Comparison of ENCODE assay signal across 1 cellular context in the genomic region with DNA sequence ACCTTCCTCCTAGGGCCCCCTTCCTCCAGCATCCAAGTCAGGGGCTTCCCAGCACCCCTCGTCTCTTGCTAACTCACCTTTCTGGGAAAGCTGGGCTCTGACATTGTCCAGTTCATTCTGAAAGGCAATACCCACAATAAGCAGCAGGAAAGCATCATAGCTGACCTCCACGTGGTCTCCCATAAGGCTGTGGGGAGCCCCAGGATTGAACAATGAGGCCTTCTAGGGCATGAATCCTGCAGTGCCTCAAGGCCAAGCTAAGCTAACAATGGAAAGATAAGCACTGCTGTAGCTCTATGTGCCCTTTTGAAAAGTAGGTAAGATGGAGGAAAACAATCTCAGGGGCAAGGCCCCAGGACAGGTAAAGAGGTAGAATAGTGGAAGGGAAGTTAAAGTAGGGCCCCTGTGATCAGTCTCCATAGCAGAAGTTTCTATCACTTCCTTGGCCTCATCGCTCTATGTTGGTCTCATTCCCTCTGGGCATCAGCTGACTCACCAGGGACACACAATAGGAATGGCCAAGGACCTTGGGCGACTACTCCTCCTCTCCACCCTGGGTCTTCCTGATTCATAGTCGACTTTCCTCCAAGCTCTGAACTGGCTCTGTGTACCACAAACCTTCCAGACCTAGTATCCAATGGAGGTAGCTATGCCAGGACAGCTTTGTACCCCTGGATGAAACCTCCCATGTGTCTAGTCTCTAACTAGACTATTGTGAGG.
TF ChIP-seq lines count a peak whose summit lies in the region.

No MANE protein-coding gene starts in this region.

TF ChIP-seq in HepG2, 621 proteins besides CTCF, POLR2A, EP300 and RAD21 (continued from another document):
- TF ChIP-seq SAP130 (CRISPR knock-in tag; IDR thresholded peaks at IDR 0.05; ENCODE audit: low read depth): peak; percentile 60
- TF ChIP-seq, protein P1, sequence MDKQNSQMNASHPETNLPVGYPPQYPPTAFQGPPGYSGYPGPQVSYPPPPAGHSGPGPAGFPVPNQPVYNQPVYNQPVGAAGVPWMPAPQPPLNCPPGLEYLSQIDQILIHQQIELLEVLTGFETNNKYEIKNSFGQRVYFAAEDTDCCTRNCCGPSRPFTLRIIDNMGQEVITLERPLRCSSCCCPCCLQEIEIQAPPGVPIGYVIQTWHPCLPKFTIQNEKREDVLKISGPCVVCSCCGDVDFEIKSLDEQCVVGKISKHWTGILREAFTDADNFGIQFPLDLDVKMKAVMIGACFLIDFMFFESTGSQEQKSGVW (CRISPR knock-in tag; IDR thresholded peaks at IDR 0.05; ENCODE audit: borderline replicate concordance): no peak
- TF ChIP-seq HDAC1 (CRISPR knock-in tag; IDR thresholded peaks at IDR 0.05): peak; percentile 60
- peak; percentile 11 for TF ChIP-seq TEAD3 (CRISPR knock-in tag; optimal IDR thresholded peaks at IDR 0.05; ENCODE audit: borderline replicate concordance)
- peak; percentile 30; the same call in 1 of the 2 replicates for TF ChIP-seq PHF8 (CRISPR knock-in tag; IDR thresholded peaks at IDR 0.05)
- TF ChIP-seq SIX4 (CRISPR knock-in tag; IDR thresholded peaks at IDR 0.05): no peak
- TF ChIP-seq YEATS4 (CRISPR knock-in tag; IDR thresholded peaks at IDR 0.05; ENCODE audit: borderline replicate concordance): peak; percentile 44; the same call in 1 of the 2 replicates
- TF ChIP-seq DR1 (CRISPR knock-in tag; IDR thresholded peaks at IDR 0.05): no peak
- TF ChIP-seq CENPT (CRISPR knock-in tag; IDR thresholded peaks at IDR 0.05; ENCODE audit: low read depth): no peak
- no peak for TF ChIP-seq ZEB1 (IDR thresholded peaks at IDR 0.05; ENCODE audit: insufficient replicate concordance, low read depth)
- TF ChIP-seq, protein P2, sequence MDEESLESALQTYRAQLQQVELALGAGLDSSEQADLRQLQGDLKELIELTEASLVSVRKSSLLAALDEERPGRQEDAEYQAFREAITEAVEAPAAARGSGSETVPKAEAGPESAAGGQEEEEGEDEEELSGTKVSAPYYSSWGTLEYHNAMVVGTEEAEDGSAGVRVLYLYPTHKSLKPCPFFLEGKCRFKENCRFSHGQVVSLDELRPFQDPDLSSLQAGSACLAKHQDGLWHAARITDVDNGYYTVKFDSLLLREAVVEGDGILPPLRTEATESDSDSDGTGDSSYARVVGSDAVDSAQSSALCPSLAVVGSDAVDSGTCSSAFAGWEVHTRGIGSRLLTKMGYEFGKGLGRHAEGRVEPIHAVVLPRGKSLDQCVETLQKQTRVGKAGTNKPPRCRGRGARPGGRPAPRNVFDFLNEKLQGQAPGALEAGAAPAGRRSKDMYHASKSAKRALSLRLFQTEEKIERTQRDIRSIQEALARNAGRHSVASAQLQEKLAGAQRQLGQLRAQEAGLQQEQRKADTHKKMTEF (CRISPR knock-in tag; IDR thresholded peaks at IDR 0.05): no peak; the same call in 1 of the 2 replicates
- TF ChIP-seq ZNF558 (CRISPR knock-in tag; IDR thresholded peaks at IDR 0.05; ENCODE audit: borderline replicate concordance): 0 out of 2 replicates have a peak, but pooled peaks have one; percentile 28
- TF ChIP-seq RFX5 (IDR thresholded peaks at IDR 0.05; ENCODE audit: low read depth, low read length): no peak
- no peak for TF ChIP-seq ZMAT3 (CRISPR knock-in tag; conservative IDR thresholded peaks at IDR 0.05)
- TF ChIP-seq THAP11 (CRISPR knock-in tag; IDR thresholded peaks at IDR 0.05): peak; percentile 33; the same call in 1 of the 2 replicates
- TF ChIP-seq PITX1 (CRISPR knock-in tag; IDR thresholded peaks at IDR 0.05): no peak
- TF ChIP-seq FOXC1 (CRISPR knock-in tag; IDR thresholded peaks at IDR 0.05; ENCODE audit: borderline replicate concordance): no peak
- TF ChIP-seq ZFP36L1 (CRISPR knock-in tag; IDR thresholded peaks at IDR 0.05): no peak
- TF ChIP-seq ZMYM4 (CRISPR knock-in tag; IDR thresholded peaks at IDR 0.05): peak; percentile 75
- 0 out of 2 replicates have a peak, but pooled peaks have one; percentile 16 for TF ChIP-seq ZNF792 (CRISPR knock-in tag; IDR thresholded peaks at IDR 0.05)
- peak; percentile 49; the same call in 1 of the 3 replicates for TF ChIP-seq MXI1 (IDR thresholded peaks at IDR 0.05; ENCODE audit: borderline replicate concordance, low read depth, low read length)
- TF ChIP-seq IRF2 (CRISPR knock-in tag; IDR thresholded peaks at IDR 0.05): 0 out of 2 replicates have a peak, but pooled peaks have one; percentile 26
- TF ChIP-seq ERF (CRISPR knock-in tag; IDR thresholded peaks at IDR 0.05): 0 out of 2 replicates have a peak, but pooled peaks have one; percentile 51
- TF ChIP-seq KDM2A (CRISPR knock-in tag; IDR thresholded peaks at IDR 0.05; ENCODE audit: borderline replicate concordance, low read depth): no peak
- TF ChIP-seq PAXIP1 (CRISPR knock-in tag; conservative IDR thresholded peaks at IDR 0.05): peak; percentile 74
- 0 out of 2 replicates have a peak, but pooled peaks have one; percentile 6 for TF ChIP-seq GABPB1 (CRISPR knock-in tag; IDR thresholded peaks at IDR 0.05)
- TF ChIP-seq, protein P3, sequence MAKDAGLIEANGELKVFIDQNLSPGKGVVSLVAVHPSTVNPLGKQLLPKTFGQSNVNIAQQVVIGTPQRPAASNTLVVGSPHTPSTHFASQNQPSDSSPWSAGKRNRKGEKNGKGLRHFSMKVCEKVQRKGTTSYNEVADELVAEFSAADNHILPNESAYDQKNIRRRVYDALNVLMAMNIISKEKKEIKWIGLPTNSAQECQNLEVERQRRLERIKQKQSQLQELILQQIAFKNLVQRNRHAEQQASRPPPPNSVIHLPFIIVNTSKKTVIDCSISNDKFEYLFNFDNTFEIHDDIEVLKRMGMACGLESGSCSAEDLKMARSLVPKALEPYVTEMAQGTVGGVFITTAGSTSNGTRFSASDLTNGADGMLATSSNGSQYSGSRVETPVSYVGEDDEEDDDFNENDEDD (CRISPR knock-in tag; IDR thresholded peaks at IDR 0.05; ENCODE audit: borderline replicate concordance): peak; percentile 70; the same call in 1 of the 2 replicates
- no peak for TF ChIP-seq ZNF891 (CRISPR knock-in tag; IDR thresholded peaks at IDR 0.05)
- TF ChIP-seq ZNF776 (CRISPR knock-in tag; IDR thresholded peaks at IDR 0.05): no peak
- TF ChIP-seq CEBPG (CRISPR knock-in tag; IDR thresholded peaks at IDR 0.05): no peak
- TF ChIP-seq TMF1 (CRISPR knock-in tag; IDR thresholded peaks at IDR 0.05; ENCODE audit: low read depth): no peak
- no peak for TF ChIP-seq ZNF430 (CRISPR knock-in tag; IDR thresholded peaks at IDR 0.05)
- TF ChIP-seq FOXM1 (CRISPR knock-in tag; IDR thresholded peaks at IDR 0.05): no peak
- TF ChIP-seq MXD4 (CRISPR knock-in tag; IDR thresholded peaks at IDR 0.05): 0 out of 2 replicates have a peak, but pooled peaks have one; percentile 52
- TF ChIP-seq KAT2B (IDR thresholded peaks at IDR 0.05; ENCODE audit: borderline replicate concordance, low read depth, low read length): no peak
- peak; percentile 68 for TF ChIP-seq FOXA3 (CRISPR knock-in tag; IDR thresholded peaks at IDR 0.05)
- TF ChIP-seq ATF1 (CRISPR knock-in tag; IDR thresholded peaks at IDR 0.05): no peak
- TF ChIP-seq ZFX (CRISPR knock-in tag; IDR thresholded peaks at IDR 0.05; ENCODE audit: low read depth): peak; percentile 87
